ENCODE assay signal across 8 cellular contexts in the genomic region with DNA sequence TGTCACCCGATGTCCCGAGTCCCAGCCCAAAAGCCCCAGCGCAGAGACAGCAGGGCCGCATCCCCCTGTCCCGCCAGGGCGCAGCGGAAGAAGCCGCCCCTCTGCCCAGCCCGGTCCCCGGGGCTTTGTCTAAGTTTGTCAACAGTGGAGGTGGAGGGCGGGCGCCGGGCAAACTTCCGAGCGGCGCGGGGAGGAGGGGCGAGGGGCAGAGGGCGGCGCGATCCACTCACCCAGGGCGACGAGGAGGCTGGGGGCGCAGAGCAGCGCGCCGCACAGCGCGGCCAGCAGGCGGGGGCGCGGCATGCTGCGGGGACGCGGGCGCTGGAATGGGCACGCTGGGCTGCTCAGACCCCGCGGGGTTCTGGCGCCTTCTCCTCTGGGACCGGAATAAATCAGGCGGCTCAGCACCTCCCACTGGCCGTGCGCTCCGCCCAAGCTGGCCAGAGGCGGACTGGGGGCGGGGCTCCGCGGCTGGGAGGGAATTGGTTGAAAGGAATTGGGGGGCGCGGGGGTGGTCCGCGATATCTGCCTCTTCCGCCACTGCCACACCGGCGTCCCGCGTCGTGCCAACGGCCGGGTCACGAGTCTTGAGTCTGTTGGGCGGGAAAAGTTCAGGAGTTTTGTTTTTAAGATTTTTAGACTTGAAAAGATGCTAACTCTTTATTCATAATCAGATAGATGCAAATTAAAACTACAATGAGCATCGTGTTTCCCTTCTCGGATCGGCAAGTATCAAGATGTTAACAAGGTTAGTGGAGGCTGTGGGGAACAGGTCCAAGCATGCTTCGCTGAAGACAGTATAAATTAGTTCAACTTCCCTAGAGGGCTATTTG. TPM values are rescaled to one million over a fixed set of nuclear protein-coding genes. Genes with fewer than 3 reads are reported as not detected.
A peak's percentile ranks its signal among the peaks of the same experiment; 100 is the strongest.
DNase-seq lines count a peak whose midpoint lies in the region; ATAC-seq and TF ChIP-seq lines count a peak whose summit lies in the region.

A gene with protein sequence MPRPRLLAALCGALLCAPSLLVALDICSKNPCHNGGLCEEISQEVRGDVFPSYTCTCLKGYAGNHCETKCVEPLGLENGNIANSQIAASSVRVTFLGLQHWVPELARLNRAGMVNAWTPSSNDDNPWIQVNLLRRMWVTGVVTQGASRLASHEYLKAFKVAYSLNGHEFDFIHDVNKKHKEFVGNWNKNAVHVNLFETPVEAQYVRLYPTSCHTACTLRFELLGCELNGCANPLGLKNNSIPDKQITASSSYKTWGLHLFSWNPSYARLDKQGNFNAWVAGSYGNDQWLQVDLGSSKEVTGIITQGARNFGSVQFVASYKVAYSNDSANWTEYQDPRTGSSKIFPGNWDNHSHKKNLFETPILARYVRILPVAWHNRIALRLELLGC (minus strand): TSS at position 363 of the 833 bp plus-strand sequence. CDS start 60 bp downstream, at position 303.

- no peaks in the 10 kb centered on the region for H3K9me3 Mint-ChIP-seq in nephron
- H3K9me3 Mint-ChIP-seq in stimulated activated naive CD8-positive, alpha-beta T cell treated with anti-CD3 and anti-CD28 coated beads, Interleukin-15, Interleukin-2, amounts not matched to agents 100 ng/mL and 50 ng/mL, for 24 hours: no peaks in the 10 kb centered on the region

- H3K36me3 Mint-ChIP-seq in nephron (ENCODE audit: low read depth): peaks cover 9% of the 10 kb centered on the region
- H3K36me3 Mint-ChIP-seq in stimulated activated naive CD8-positive, alpha-beta T cell treated with anti-CD3 and anti-CD28 coated beads, Interleukin-15, Interleukin-2, amounts not matched to agents 100 ng/mL and 50 ng/mL, for 24 hours (ENCODE audit: low read depth): no peaks in the 10 kb centered on the region

- TF ChIP-seq CTCF in AG09309 (IDR thresholded peaks at IDR 0.05; ENCODE audit: control insufficient read depth, insufficient read depth, low read depth, low read length, missing control alignments) (no peak), fibroblast of pulmonary artery (IDR thresholded peaks at IDR 0.05; ENCODE audit: low read length, missing control alignments) (no peak), nephron (IDR thresholded peaks at IDR 0.05; ENCODE audit: unreplicated experiment in 3 of 3) (no peak)

- H3K27me3 Mint-ChIP-seq in nephron (ENCODE audit: low read depth): peaks cover 15% of the 10 kb centered on the region
- H3K27me3 Mint-ChIP-seq in stimulated activated naive CD8-positive, alpha-beta T cell treated with anti-CD3 and anti-CD28 coated beads, Interleukin-15, Interleukin-2, amounts not matched to agents 100 ng/mL and 50 ng/mL, for 24 hours: no peaks in the 10 kb centered on the region

- H3K27ac Mint-ChIP-seq in nephron: peak within 1 kb of the TSS; percentile 79 to 82 (median 80)
- peak within 1 kb of the TSS; percentile 94 for H3K27ac Mint-ChIP-seq in stimulated activated naive CD8-positive, alpha-beta T cell treated with anti-CD3 and anti-CD28 coated beads, Interleukin-15, Interleukin-2, amounts not matched to agents 100 ng/mL and 50 ng/mL, for 24 hours

- H3K4me3 ChIP-seq in AG09309 (ENCODE audit: control insufficient read depth, low read depth, low read length) (peak within 1 kb of the TSS; percentile 65), fibroblast of pulmonary artery (replicated peaks; ENCODE audit: low read depth, low read length) (peak within 1 kb of the TSS; percentile 88)

- DNase-seq in AG09309 (ENCODE audit: low read depth): peak; percentile 25
- DNase-seq in RPMI7951 (ENCODE audit: low read depth): peak; percentile 70
- peak; percentile 49 for DNase-seq in activated T-helper 9 cell treated with anti-CD3 and anti-CD28 coated beads, Interleukin-2, amount 50 U/mL, for 16 hours (ENCODE audit: low read depth)
- peak; percentile 68 for DNase-seq in fibroblast of pulmonary artery (ENCODE audit: low read depth)

- peaks cover 38% of the 10 kb centered on the region for H3K4me1 Mint-ChIP-seq in nephron
- peaks cover 23% of the 10 kb centered on the region for H3K4me1 Mint-ChIP-seq in stimulated activated naive CD8-positive, alpha-beta T cell treated with anti-CD3 and anti-CD28 coated beads, Interleukin-15, Interleukin-2, amounts not matched to agents 100 ng/mL and 50 ng/mL, for 24 hours (ENCODE audit: low read depth)

- ATAC-seq in GM19043 (IDR thresholded peaks at IDR 0.05; ENCODE audit: low read depth, unreplicated experiment) (peak; percentile 73), HG03280 (IDR thresholded peaks at IDR 0.05; ENCODE audit: unreplicated experiment) (peak; percentile 81)

- peak within 1 kb of the TSS; percentile 94 to 97 (median 94) for H3K4me3 Mint-ChIP-seq in nephron
- peak within 1 kb of the TSS; percentile 92 for H3K4me3 Mint-ChIP-seq in stimulated activated naive CD8-positive, alpha-beta T cell treated with anti-CD3 and anti-CD28 coated beads, Interleukin-15, Interleukin-2, amounts not matched to agents 100 ng/mL and 50 ng/mL, for 24 hours

RNA-seq across cellular contexts. Expression of the gene that starts here (rescaled TPM):
- 45.1 and 62.4 TPM in 2 replicates for total RNA-seq in RPMI7951 (2014; rRNA removed; shearing (Covaris generic))

Comparison
In these comparisons a context has a peak if more than half of its experiments do, and no peak if none do; other contexts are left out.
1. Peak in every context shown above with its lines: DNase-seq, ATAC-seq and H3K4me3 ChIP-seq.